ENCODE assay signal across 8 cellular contexts in the genomic region with DNA sequence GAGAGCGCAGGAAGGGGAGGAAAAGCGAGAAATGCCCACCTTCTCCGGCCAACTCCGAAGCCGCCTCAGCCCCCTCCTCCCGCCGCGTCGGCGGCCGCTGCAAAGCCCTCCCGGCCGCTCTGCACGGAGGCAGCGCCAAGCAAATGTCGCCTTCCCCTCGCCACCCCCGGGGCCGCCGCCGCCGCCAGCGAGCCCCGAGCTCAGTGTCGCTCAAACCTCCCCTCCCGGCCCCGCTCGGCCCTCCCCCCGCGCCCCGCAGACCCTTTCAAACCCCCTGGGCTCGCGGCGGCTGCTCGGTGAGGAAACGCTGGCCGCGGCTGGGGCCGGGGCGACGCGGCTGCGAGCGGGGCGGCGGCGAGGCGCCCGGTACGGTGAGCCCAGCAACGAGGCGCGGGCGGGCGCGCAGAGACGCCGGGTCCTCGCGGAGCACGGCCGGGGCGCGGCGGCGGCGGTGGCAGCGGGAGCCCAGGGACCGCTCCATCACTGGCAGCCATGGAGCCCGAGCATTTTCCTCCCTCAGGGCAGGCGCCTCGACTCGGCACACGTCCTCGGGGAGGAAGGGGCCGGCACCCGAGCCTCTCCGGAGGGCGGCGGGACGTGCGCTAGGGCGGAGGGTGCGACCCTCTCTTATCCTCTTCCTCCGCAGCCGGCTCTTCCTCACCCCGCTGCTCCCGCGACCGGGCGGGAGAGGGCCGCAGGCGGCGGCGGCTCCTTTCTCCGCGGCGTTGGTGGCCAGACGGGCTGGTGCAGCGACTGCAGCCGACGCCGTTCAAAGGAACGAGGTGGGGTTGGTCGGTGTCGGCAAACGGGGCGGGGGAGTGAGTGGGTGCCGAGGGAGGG. TPM values are rescaled to one million over a fixed set of nuclear protein-coding genes. Genes with fewer than 3 reads are reported as not detected.
DNase-seq lines count a peak whose midpoint lies in the region; ATAC-seq and TF ChIP-seq lines count a peak whose summit lies in the region.

No MANE protein-coding gene starts in this region.

- H3K4me1 ChIP-seq in GM23338 (ENCODE audit: insufficient read depth) (peaks cover 21% of the 10 kb centered on the region), cardiac muscle cell (ENCODE audit: low read depth) (peaks cover 36% of the 10 kb centered on the region), rectal smooth muscle tissue (ENCODE audit: control insufficient read depth, insufficient read depth, low read length) (peaks cover 11% of the 10 kb centered on the region)

- H3K4me1 Mint-ChIP-seq in GM23338 = peaks cover 53% of the 10 kb centered on the region

- TF ChIP-seq CTCF in GM06990 (IDR thresholded peaks at IDR 0.05; ENCODE audit: insufficient read depth, low read length, poor library complexity, severe bottlenecking) = no peak
- TF ChIP-seq CTCF in GM23338 (conservative IDR thresholded peaks at IDR 0.05; ENCODE audit: low read depth in 2 of 2) = no peak
- TF ChIP-seq CTCF in cardiac muscle cell (IDR thresholded peaks at IDR 0.05; ENCODE audit: low read depth, low read length) = no peak

- H3K4me3 ChIP-seq in GM06990 (replicated peaks; ENCODE audit: low read depth, low read length) (peak overlapping the region; percentile 77), GM23338 (peak overlapping the region; percentile 71), cardiac muscle cell (peak overlapping the region; percentile 74), rectal smooth muscle tissue (ENCODE audit: low read length) (peak overlapping the region; percentile 86)

- no peaks in the 10 kb centered on the region for H3K9me2 ChIP-seq in GM23338 (ENCODE audit: insufficient read depth)

- peaks cover 4% of the 10 kb centered on the region; the same call in 1 of the 2 replicates for H3F3A ChIP-seq in GM23338 (replicated peaks; ENCODE audit: low read depth)

- H3K27ac ChIP-seq in GM23338 (ENCODE audit: low read depth) = peak overlapping the region; percentile 95
- H3K27ac ChIP-seq in cardiac muscle cell = peak overlapping the region; percentile 99
- peak overlapping the region; percentile 91 for H3K27ac ChIP-seq in rectal smooth muscle tissue (ENCODE audit: low read depth, low read length)

- peak overlapping the region; percentile 67 for H3K9ac ChIP-seq in rectal smooth muscle tissue (ENCODE audit: low read length)

- H2AFZ ChIP-seq in GM23338 = no peak overlapping the region

- ATAC-seq in GM23338 (peak; percentile 1), GM18870 (IDR thresholded peaks at IDR 0.05; ENCODE audit: unreplicated experiment) (no peak)

- H3K27me3 Mint-ChIP-seq in GM23338 (ENCODE audit: insufficient read depth, low read depth, poor library complexity) = peaks cover 14% of the 10 kb centered on the region

- H3K4me3 Mint-ChIP-seq in GM23338 = peak overlapping the region; percentile 95

- H3K9me3 Mint-ChIP-seq in GM23338 = no peaks in the 10 kb centered on the region

- peaks cover 11% of the 10 kb centered on the region; the same call in 1 of the 2 replicates for H4K20me1 ChIP-seq in GM23338 (replicated peaks; ENCODE audit: insufficient read depth)

- H3K36me3 Mint-ChIP-seq in GM23338 (ENCODE audit: low read depth) = peaks cover 40% of the 10 kb centered on the region

- H3K79me2 ChIP-seq in GM23338 (replicated peaks; ENCODE audit: insufficient read depth) = peaks cover 46% of the 10 kb centered on the region

- no peaks in the 10 kb centered on the region; the same call in 1 of the 2 replicates for H3K27me3 ChIP-seq in GM06990 (replicated peaks; ENCODE audit: control insufficient read depth, insufficient read depth, low read length)
- no peaks in the 10 kb centered on the region for H3K27me3 ChIP-seq in GM23338 (ENCODE audit: insufficient read depth)
- no peaks in the 10 kb centered on the region for H3K27me3 ChIP-seq in cardiac muscle cell
- no peaks in the 10 kb centered on the region for H3K27me3 ChIP-seq in rectal smooth muscle tissue (ENCODE audit: control insufficient read depth, insufficient read depth, low read length)

- peak; percentile 52 for DNase-seq in GM06990 (ENCODE audit: extremely low read depth, insufficient read length)
- DNase-seq in GM23338 (ENCODE audit: low spot score) = no peak
- DNase-seq in NCI-H69 (lab: John Stamatoyannopoulos, UW) = peak; percentile 63
- DNase-seq in activated naive CD4-positive, alpha-beta T cell (lab: John Stamatoyannopoulos, UW) = peak in 3 of 4 experiments; percentile 37 to 58 (median 40)
- peak in 1 of 2 donors; percentile 52 for DNase-seq in cardiac muscle cell (ENCODE audit: low read depth in 1 of 2, low spot score in 1 of 2)
- DNase-seq in dedifferentiated amniotic fluid mesenchymal stem cell (ENCODE audit: extremely low spot score) = no peak

- peak overlapping the region; percentile 75 for H3K4me2 ChIP-seq in GM23338

- peak overlapping the region; percentile 81 for H3K27ac Mint-ChIP-seq in GM23338

- no peaks in the 10 kb centered on the region for H3K36me3 ChIP-seq in GM06990 (ENCODE audit: control insufficient read depth, insufficient read depth, low read length)
- H3K36me3 ChIP-seq in GM23338 (ENCODE audit: insufficient read depth) = no peaks in the 10 kb centered on the region
- H3K36me3 ChIP-seq in cardiac muscle cell = no peaks in the 10 kb centered on the region
- no peaks in the 10 kb centered on the region for H3K36me3 ChIP-seq in rectal smooth muscle tissue (ENCODE audit: control insufficient read depth, insufficient read depth, low read length)

- H3K9me3 ChIP-seq in cardiac muscle cell (ENCODE audit: low read depth) = no peaks in the 10 kb centered on the region

TF ChIP-seq in GM23338, 12 proteins besides CTCF, POLR2A, EP300 and RAD21 (continues in another document):
- TF ChIP-seq, protein P1, sequence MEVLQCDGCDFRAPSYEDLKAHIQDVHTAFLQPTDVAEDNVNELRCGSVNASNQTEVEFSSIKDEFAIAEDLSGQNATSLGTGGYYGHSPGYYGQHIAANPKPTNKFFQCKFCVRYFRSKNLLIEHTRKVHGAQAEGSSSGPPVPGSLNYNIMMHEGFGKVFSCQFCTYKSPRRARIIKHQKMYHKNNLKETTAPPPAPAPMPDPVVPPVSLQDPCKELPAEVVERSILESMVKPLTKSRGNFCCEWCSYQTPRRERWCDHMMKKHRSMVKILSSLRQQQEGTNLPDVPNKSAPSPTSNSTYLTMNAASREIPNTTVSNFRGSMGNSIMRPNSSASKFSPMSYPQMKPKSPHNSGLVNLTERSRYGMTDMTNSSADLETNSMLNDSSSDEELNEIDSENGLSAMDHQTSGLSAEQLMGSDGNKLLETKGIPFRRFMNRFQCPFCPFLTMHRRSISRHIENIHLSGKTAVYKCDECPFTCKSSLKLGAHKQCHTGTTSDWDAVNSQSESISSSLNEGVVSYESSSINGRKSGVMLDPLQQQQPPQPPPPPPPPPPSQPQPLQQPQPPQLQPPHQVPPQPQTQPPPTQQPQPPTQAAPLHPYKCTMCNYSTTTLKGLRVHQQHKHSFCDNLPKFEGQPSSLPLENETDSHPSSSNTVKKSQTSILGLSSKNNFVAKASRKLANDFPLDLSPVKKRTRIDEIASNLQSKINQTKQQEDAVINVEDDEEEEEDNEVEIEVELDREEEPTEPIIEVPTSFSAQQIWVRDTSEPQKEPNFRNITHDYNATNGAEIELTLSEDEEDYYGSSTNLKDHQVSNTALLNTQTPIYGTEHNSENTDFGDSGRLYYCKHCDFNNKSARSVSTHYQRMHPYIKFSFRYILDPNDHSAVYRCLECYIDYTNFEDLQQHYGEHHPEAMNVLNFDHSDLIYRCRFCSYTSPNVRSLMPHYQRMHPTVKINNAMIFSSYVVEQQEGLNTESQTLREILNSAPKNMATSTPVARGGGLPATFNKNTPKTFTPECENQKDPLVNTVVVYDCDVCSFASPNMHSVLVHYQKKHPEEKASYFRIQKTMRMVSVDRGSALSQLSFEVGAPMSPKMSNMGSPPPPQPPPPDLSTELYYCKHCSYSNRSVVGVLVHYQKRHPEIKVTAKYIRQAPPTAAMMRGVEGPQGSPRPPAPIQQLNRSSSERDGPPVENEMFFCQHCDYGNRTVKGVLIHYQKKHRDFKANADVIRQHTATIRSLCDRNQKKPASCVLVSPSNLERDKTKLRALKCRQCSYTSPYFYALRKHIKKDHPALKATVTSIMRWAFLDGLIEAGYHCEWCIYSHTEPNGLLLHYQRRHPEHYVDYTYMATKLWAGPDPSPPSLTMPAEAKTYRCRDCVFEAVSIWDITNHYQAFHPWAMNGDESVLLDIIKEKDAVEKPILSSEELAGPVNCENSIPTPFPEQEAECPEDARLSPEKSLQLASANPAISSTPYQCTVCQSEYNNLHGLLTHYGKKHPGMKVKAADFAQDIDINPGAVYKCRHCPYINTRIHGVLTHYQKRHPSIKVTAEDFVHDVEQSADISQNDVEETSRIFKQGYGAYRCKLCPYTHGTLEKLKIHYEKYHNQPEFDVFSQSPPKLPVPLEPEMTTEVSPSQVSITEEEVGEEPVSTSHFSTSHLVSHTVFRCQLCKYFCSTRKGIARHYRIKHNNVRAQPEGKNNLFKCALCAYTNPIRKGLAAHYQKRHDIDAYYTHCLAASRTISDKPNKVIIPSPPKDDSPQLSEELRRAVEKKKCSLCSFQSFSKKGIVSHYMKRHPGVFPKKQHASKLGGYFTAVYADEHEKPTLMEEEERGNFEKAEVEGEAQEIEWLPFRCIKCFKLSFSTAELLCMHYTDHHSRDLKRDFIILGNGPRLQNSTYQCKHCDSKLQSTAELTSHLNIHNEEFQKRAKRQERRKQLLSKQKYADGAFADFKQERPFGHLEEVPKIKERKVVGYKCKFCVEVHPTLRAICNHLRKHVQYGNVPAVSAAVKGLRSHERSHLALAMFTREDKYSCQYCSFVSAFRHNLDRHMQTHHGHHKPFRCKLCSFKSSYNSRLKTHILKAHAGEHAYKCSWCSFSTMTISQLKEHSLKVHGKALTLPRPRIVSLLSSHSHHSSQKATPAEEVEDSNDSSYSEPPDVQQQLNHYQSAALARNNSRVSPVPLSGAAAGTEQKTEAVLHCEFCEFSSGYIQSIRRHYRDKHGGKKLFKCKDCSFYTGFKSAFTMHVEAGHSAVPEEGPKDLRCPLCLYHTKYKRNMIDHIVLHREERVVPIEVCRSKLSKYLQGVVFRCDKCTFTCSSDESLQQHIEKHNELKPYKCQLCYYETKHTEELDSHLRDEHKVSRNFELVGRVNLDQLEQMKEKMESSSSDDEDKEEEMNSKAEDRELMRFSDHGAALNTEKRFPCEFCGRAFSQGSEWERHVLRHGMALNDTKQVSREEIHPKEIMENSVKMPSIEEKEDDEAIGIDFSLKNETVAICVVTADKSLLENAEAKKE (CRISPR knock-in tag; IDR thresholded peaks at IDR 0.05) = no peak
- no peak for TF ChIP-seq STAT1 (IDR thresholded peaks at IDR 0.05; ENCODE audit: unreplicated experiment)

RNA-seq across cellular contexts. Expression of a gene that starts 0.5 kb away (rescaled TPM):
- 101 and 114 TPM in 2 replicates for total RNA-seq in GM23338 (2014; rRNA removed; shearing (Covaris generic))
- polyA plus RNA-seq in GM23338 (2016; fragmentation: Nextera tagmentation; extraction: Ambion mirVana) = 50.5 and 58.5 TPM in 2 replicates
- 213 and 226 TPM in 2 replicates for total RNA-seq in cardiac muscle cell
- 455 and 555 TPM in 2 replicates for polyA plus RNA-seq in cardiac muscle cell

Comparison
In these comparisons a context has a peak if more than half of its experiments do, and no peak if none do; other contexts are left out.
1. DNase-seq: peak in GM06990 (single experiment), NCI-H69 (single experiment) and activated naive CD4-positive, alpha-beta T cell (3 of 4); none in GM23338 (single experiment) and dedifferentiated amniotic fluid mesenchymal stem cell (single experiment).
2. Peak in every context shown above with its lines, with median percentiles within 50 percentile points of each other: H3K4me3 ChIP-seq and H3K27ac ChIP-seq.